In the genomic region with DNA sequence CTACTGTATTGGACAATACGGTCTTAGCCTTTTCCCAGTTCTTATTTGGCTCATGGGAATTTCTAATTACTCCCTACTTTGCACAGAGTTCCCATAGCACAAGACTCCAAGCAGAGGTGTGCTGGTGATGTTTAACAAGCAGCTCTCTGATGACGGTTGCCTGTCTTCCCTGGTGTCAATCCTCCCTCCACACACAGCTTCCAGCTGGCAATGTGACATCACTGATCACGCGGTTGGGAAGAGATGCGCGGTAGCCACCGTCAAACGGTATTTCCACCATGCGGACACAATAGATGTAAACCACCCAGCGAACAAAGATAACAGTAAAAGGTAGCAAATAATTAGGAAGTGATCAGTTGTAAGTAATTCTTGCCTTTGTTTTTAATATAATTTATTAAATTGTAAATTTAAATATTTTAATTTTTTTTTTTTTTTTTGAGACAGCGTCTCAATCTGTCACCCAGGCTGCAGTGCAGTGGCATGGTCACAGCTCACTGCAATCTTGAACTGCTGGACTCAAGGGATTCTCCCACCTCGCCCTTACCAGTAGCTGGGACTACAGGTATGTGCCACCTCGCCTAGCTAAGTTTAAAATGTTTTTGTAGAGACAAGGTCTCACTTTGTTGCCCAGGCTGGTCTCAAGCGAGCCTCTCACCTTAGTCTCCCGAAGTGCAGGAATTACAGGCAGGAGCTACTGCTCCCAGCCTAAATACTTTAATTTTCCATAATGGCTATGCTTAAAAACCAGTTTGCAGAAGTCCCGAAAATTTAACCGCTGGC, we compare ENCODE assay signal across 1 cellular context.
TF ChIP-seq lines count a peak whose summit lies in the region.

No MANE protein-coding gene starts in this region.

TF ChIP-seq in HCT116, 20 proteins besides CTCF, POLR2A, EP300 and RAD21:
- no peak for TF ChIP-seq TCF7L2 (IDR thresholded peaks at IDR 0.05; ENCODE audit: borderline replicate concordance, extremely low read depth, insufficient read depth, insufficient read length)
- no peak for TF ChIP-seq ATF3 (IDR thresholded peaks at IDR 0.05)
- TF ChIP-seq POLR2AphosphoS5 (IDR thresholded peaks at IDR 0.05; ENCODE audit: low read depth, low read length): no peak
- no peak for TF ChIP-seq SP1 (IDR thresholded peaks at IDR 0.05; ENCODE audit: low read depth)
- no peak for TF ChIP-seq ZBTB33 (IDR thresholded peaks at IDR 0.05; ENCODE audit: extremely low read depth, insufficient replicate concordance, low read length)
- no peak for TF ChIP-seq ZNF274 (IDR thresholded peaks at IDR 0.05; ENCODE audit: low read depth, low read length)
- no peak for TF ChIP-seq YY1 (IDR thresholded peaks at IDR 0.05; ENCODE audit: extremely low read depth, insufficient replicate concordance, low read depth, low read length)
- no peak for TF ChIP-seq EZH2phosphoT487 (IDR thresholded peaks at IDR 0.05; ENCODE audit: borderline replicate concordance)
- TF ChIP-seq CBX3 (IDR thresholded peaks at IDR 0.05; ENCODE audit: low read depth): no peak
- no peak for TF ChIP-seq SRF (IDR thresholded peaks at IDR 0.05; ENCODE audit: low read depth)
- TF ChIP-seq REST (IDR thresholded peaks at IDR 0.05; ENCODE audit: low read depth): no peak
- no peak for TF ChIP-seq EGR1 (IDR thresholded peaks at IDR 0.05; ENCODE audit: low read depth)
- no peak for TF ChIP-seq FOSL1 (IDR thresholded peaks at IDR 0.05; ENCODE audit: low read depth)
- TF ChIP-seq ZFX (IDR thresholded peaks at IDR 0.05): no peak
- TF ChIP-seq CEBPB (IDR thresholded peaks at IDR 0.05; ENCODE audit: low read depth): no peak
- TF ChIP-seq, protein P1, sequence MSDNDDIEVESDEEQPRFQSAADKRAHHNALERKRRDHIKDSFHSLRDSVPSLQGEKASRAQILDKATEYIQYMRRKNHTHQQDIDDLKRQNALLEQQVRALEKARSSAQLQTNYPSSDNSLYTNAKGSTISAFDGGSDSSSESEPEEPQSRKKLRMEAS (IDR thresholded peaks at IDR 0.05): no peak
